In the genomic region with DNA sequence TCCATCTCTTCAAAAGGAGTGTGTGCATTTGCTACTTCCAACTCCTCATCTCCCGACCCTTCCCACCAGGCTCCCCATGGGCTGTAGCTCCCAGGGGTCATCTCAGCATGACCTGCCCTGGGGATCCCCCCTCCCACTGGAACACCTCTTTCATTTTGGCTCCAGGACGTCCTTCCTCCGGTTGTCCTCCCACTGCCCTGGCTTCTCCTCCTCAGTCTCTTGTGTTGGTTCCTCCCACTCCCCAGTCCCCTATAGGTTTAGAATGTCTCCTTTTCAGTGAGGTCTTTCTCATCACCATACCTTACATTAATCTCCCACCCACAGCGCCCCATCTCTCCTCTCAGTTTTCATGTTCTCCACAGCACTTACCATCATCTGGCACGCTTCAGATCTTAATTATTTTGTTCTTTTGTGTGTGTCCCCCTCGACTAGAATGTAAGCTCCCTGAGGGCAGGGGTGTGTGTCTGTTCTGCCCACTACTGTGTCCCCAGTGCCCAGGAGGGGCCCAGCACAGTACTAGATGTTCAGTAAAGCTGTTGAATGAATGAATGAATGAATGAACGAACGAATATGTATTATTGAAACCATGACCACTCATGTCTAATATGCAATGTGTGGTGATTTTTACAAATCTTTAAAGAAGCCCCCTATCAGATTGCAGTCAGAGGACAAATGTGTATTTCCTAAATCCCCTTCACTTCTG, we compare ENCODE assay signal across 29 cellular contexts. TPM values are rescaled to one million over a fixed set of nuclear protein-coding genes. Genes with fewer than 3 reads are reported as not detected.
DNase-seq lines count a peak whose midpoint lies in the region; ATAC-seq, FAIRE-seq and TF ChIP-seq lines count a peak whose summit lies in the region.
"Had no signal": no experiment of that assay in that cellular context is flagged by ENCODE, and none has a peak within 500 bp of the region (broad histone marks: within the 10 kb centered on the region; RNA-seq: fewer than 3 reads in every experiment).

No MANE protein-coding gene starts in this region.

- no peak for DNase-seq in activated CD8-positive, alpha-beta memory T cell treated with anti-CD3 and anti-CD28 coated beads, Interleukin-2, amount 10 ng/mL, durations not matched to agents 7 days and 5 days
- DNase-seq in activated CD8-positive, alpha-beta memory T cell treated with anti-CD3 and anti-CD28 coated beads, Interleukin-2, amount 50 U/mL, for 4 hours, result no peak
- DNase-seq in DND-41 (no peak), natural killer cell (no peak), kidney (no peak), SK-N-DZ (ENCODE audit: low spot score) (no peak), progenitor cell of endocrine pancreas (ENCODE audit: low spot score, unreplicated experiment) (no peak)
- DNase-seq in activated naive CD8-positive, alpha-beta T cell treated with anti-CD3 and anti-CD28 coated beads for 36 hours, result no peak
- DNase-seq: activated CD4-positive, CD25-positive, alpha-beta regulatory T cell; activated effector memory CD4-positive, alpha-beta T cell treated with Interleukin-2 at 50 U/mL for 16 hours; amniotic stem cell; esophagus squamous epithelium; NCI-H1436 treated with DMSO at 0.1 percent for 48 hours; NCI-H2107; NCI-H446 treated with DMSO at 0.1 percent for 48 hours; stimulated activated CD4-positive, alpha-beta T cell treated with anti-CD3 and anti-CD28 coated beads, Interleukin-12 subunit alpha, Interleukin-12 subunit beta, amount 100 ng/mL, for 4 hours; stimulated activated CD4-positive, alpha-beta T cell treated with anti-CD3 and anti-CD28 coated beads, Interleukin-4, amount 100 ng/mL, for 24 hours; stimulated activated naive CD4-positive, alpha-beta T cell treated with Interleukin-2 at 50 U/mL for 16 hours; tibial artery had no signal

- H3K27ac Mint-ChIP-seq in activated CD8-positive, alpha-beta memory T cell treated with anti-CD3 and anti-CD28 coated beads, Interleukin-2, amount 10 ng/mL, durations not matched to agents 7 days and 5 days, result peak overlapping the region; percentile 48
- peak overlapping the region; percentile 81 for H3K27ac Mint-ChIP-seq in activated naive CD8-positive, alpha-beta T cell treated with anti-CD3 and anti-CD28 coated beads for 36 hours
- peak overlapping the region; percentile 40 to 72 for H3K27ac Mint-ChIP-seq in natural killer cell
- no peak overlapping the region for H3K27ac Mint-ChIP-seq in progenitor cell of endocrine pancreas

- no peaks in the 10 kb centered on the region for H4K20me1 ChIP-seq in DND-41 (ENCODE audit: insufficient read depth, low read length)

- H3K9ac ChIP-seq in DND-41 (ENCODE audit: low read depth, low read length) (no peak overlapping the region), kidney (ENCODE audit: low read length in 2 of 2) (no peak overlapping the region)

- H3K27ac ChIP-seq in DND-41 (ENCODE audit: low read length) (peak overlapping the region; percentile 78), kidney (ENCODE audit: low read depth in 2 of 2, low read length in 2 of 2) (no peak overlapping the region)
- H3K27ac ChIP-seq: coronary artery, esophagus squamous epithelium, tibial artery had no signal

- H2AFZ ChIP-seq in DND-41 (ENCODE audit: low read depth, low read length), result no peak overlapping the region

- no peaks in the 10 kb centered on the region for H3K27me3 Mint-ChIP-seq in activated CD8-positive, alpha-beta memory T cell treated with anti-CD3 and anti-CD28 coated beads, Interleukin-2, amount 10 ng/mL, durations not matched to agents 7 days and 5 days
- no peaks in the 10 kb centered on the region for H3K27me3 Mint-ChIP-seq in activated naive CD8-positive, alpha-beta T cell treated with anti-CD3 and anti-CD28 coated beads for 36 hours
- H3K27me3 Mint-ChIP-seq in natural killer cell (ENCODE audit: low read depth in 2 of 2), result no peaks in the 10 kb centered on the region
- peaks cover 23% of the 10 kb centered on the region for H3K27me3 Mint-ChIP-seq in progenitor cell of endocrine pancreas

- H3K4me3 ChIP-seq in DND-41 (ENCODE audit: low read depth in 1 of 2, low read length in 2 of 2), result no peak overlapping the region
- H3K4me3 ChIP-seq in kidney (ENCODE audit: low read length in 2 of 2), result no peak overlapping the region
- H3K4me3 ChIP-seq: coronary artery, esophagus squamous epithelium, tibial artery had no signal

- H3K27me3 ChIP-seq in DND-41 (ENCODE audit: insufficient read depth, low read length, poor library complexity), result no peaks in the 10 kb centered on the region

- H3K4me1 ChIP-seq in DND-41 (ENCODE audit: insufficient read depth, low read length), result peaks cover 32% of the 10 kb centered on the region
- peaks cover 0 to 2% of the 10 kb centered on the region in 2 donors for H3K4me1 ChIP-seq in kidney (ENCODE audit: control insufficient read depth in 1 of 2, insufficient read depth in 1 of 2, low read depth in 1 of 2, low read length in 2 of 2)
- H3K4me1 ChIP-seq: tibial artery had no signal

- CTCF ChIA-PET in activated CD8-positive, alpha-beta memory T cell treated with anti-CD3 and anti-CD28 coated beads, Interleukin-2, amount 10 ng/mL, durations not matched to agents 7 days and 5 days (lab: Charles Lee), result interaction anchor here (1.4 to 3.8 kb wide), 3 partner anchors 15 to 66 kb away, joined by 3 to 15 read pairs (median 4); no protein-coding TSS in a partner anchor

- H3K4me1 Mint-ChIP-seq in activated CD8-positive, alpha-beta memory T cell treated with anti-CD3 and anti-CD28 coated beads, Interleukin-2, amount 10 ng/mL, durations not matched to agents 7 days and 5 days, result peaks cover 89% of the 10 kb centered on the region
- peaks cover 83% of the 10 kb centered on the region for H3K4me1 Mint-ChIP-seq in activated naive CD8-positive, alpha-beta T cell treated with anti-CD3 and anti-CD28 coated beads for 36 hours
- peaks cover 71 to 79% of the 10 kb centered on the region in 2 donors for H3K4me1 Mint-ChIP-seq in natural killer cell
- H3K4me1 Mint-ChIP-seq in progenitor cell of endocrine pancreas (ENCODE audit: low read depth), result peaks cover 4% of the 10 kb centered on the region

- FAIRE-seq in kidney (lab: Jason Lieb, UNC), result no peak
- FAIRE-seq: bronchial epithelial cell, D721Med, frontal cortex had no signal

- peaks cover 11% of the 10 kb centered on the region for H3K79me2 ChIP-seq in DND-41 (ENCODE audit: insufficient read depth, low read length)

- no peaks in the 10 kb centered on the region for H3K9me3 Mint-ChIP-seq in activated CD8-positive, alpha-beta memory T cell treated with anti-CD3 and anti-CD28 coated beads, Interleukin-2, amount 10 ng/mL, durations not matched to agents 7 days and 5 days (ENCODE audit: low read depth)
- peaks cover 3% of the 10 kb centered on the region for H3K9me3 Mint-ChIP-seq in activated naive CD8-positive, alpha-beta T cell treated with anti-CD3 and anti-CD28 coated beads for 36 hours
- H3K9me3 Mint-ChIP-seq in natural killer cell (no peaks in the 10 kb centered on the region), progenitor cell of endocrine pancreas (ENCODE audit: low read depth) (no peaks in the 10 kb centered on the region)

- no peak for ATAC-seq in activated CD8-positive, alpha-beta memory T cell treated with anti-CD3 and anti-CD28 coated beads, Interleukin-2, amount 10 ng/mL, durations not matched to agents 7 days and 5 days
- ATAC-seq in DND-41 (ENCODE audit: insufficient read depth, low read depth) (no peak), natural killer cell (no peak)
- ATAC-seq: left lobe of liver, SK-N-SH treated with all-trans-retinoic acid at 6 μM for 48 hours had no signal

- H3K36me3 Mint-ChIP-seq in activated CD8-positive, alpha-beta memory T cell treated with anti-CD3 and anti-CD28 coated beads, Interleukin-2, amount 10 ng/mL, durations not matched to agents 7 days and 5 days, result peaks cover 83% of the 10 kb centered on the region
- H3K36me3 Mint-ChIP-seq in activated naive CD8-positive, alpha-beta T cell treated with anti-CD3 and anti-CD28 coated beads for 36 hours, result peaks cover 80% of the 10 kb centered on the region
- peaks cover 12% of the 10 kb centered on the region for H3K36me3 Mint-ChIP-seq in natural killer cell
- H3K36me3 Mint-ChIP-seq in progenitor cell of endocrine pancreas (ENCODE audit: insufficient read depth), result no peaks in the 10 kb centered on the region

- intact Hi-C loops in natural killer cell (cut with micrococcal nuclease), result no loop called here
- intact Hi-C loops in kidney (cut with DNase I), result no loop called here

- no peak overlapping the region for H3K4me3 Mint-ChIP-seq in activated CD8-positive, alpha-beta memory T cell treated with anti-CD3 and anti-CD28 coated beads, Interleukin-2, amount 10 ng/mL, durations not matched to agents 7 days and 5 days
- H3K4me3 Mint-ChIP-seq in activated naive CD8-positive, alpha-beta T cell treated with anti-CD3 and anti-CD28 coated beads for 36 hours, result peak overlapping the region; percentile 52
- H3K4me3 Mint-ChIP-seq in natural killer cell (no peak overlapping the region), progenitor cell of endocrine pancreas (ENCODE audit: low read depth) (no peak overlapping the region)

- H3K36me3 ChIP-seq in DND-41 (ENCODE audit: insufficient read depth, low read length), result peaks cover 84% of the 10 kb centered on the region
- H3K36me3 ChIP-seq in kidney (ENCODE audit: control insufficient read depth in 1 of 2, insufficient read depth in 2 of 2, low read length in 2 of 2), result no peaks in the 10 kb centered on the region
- H3K36me3 ChIP-seq: esophagus squamous epithelium, tibial artery had no signal

- H3K4me2 ChIP-seq in DND-41 (ENCODE audit: insufficient read depth, low read length), result no peak overlapping the region

- no peak for TF ChIP-seq CTCF in DND-41 (IDR thresholded peaks at IDR 0.05; ENCODE audit: borderline replicate concordance, extremely low read depth, low read length, poor library complexity, severe bottlenecking)
- no peak for TF ChIP-seq CTCF in natural killer cell (IDR thresholded peaks at IDR 0.05)
- TF ChIP-seq CTCF in kidney (IDR thresholded peaks at IDR 0.05; ENCODE audit: borderline replicate concordance, extremely low read depth, insufficient read depth), result no peak
- no peak for TF ChIP-seq CTCF in progenitor cell of endocrine pancreas (IDR thresholded peaks at IDR 0.05; ENCODE audit: unreplicated experiment)

- H3K9me3 ChIP-seq in DND-41 (ENCODE audit: insufficient read depth, low read length, severe bottlenecking), result no peaks in the 10 kb centered on the region
- H3K9me3 ChIP-seq in kidney (ENCODE audit: control insufficient read depth in 1 of 2, low read length in 2 of 2), result no peaks in the 10 kb centered on the region
- H3K9me3 ChIP-seq: esophagus squamous epithelium, tibial artery had no signal

RNA-seq across cellular contexts. Expression of gene TMA7B, which starts 2.0 kb away (rescaled TPM):
- total RNA-seq in activated CD8-positive, alpha-beta memory T cell treated with anti-CD3 and anti-CD28 coated beads, Interleukin-2, amount 10 ng/mL, durations not matched to agents 7 days and 5 days, result 10 to 100 TPM in 1 of 2 experiments, 1 to 10 TPM in 1; 5.1 to 11.0 TPM
- total RNA-seq in activated naive CD8-positive, alpha-beta T cell treated with anti-CD3 and anti-CD28 coated beads for 36 hours, result 1 to 10 TPM; 1.0 to 1.3 TPM
- 1 to 10 TPM; 2.6 to 8.7 (median 6.7) TPM for total RNA-seq in natural killer cell
- 0.63 TPM for total RNA-seq in kidney
- not detected for polyA plus RNA-seq in kidney (ENCODE audit: insufficient read depth, low read depth, low replicate concordance)
- polyA plus RNA-seq in SK-N-DZ (2014; cell fraction: cytosol; rRNA removed), result not detected in 2 replicates
- polyA plus RNA-seq in SK-N-DZ (2014; cell fraction: nucleus; rRNA removed), result not detected in 2 replicates
- not detected in 2 replicates for total RNA-seq in progenitor cell of endocrine pancreas
- total RNA-seq: bronchial epithelial cell, esophagus squamous epithelium, frontal cortex, left lobe of liver, myocyte, OCI-LY7, osteocyte had no signal
- polyA plus RNA-seq: BJ had no signal

RNA-seq across cellular contexts. Expression of gene FAM83F, which starts 36.6 kb away (rescaled TPM):
- not detected for total RNA-seq in activated CD8-positive, alpha-beta memory T cell treated with anti-CD3 and anti-CD28 coated beads, Interleukin-2, amount 10 ng/mL, durations not matched to agents 7 days and 5 days
- total RNA-seq in activated naive CD8-positive, alpha-beta T cell treated with anti-CD3 and anti-CD28 coated beads for 36 hours, result 1 to 10 TPM; 3.4 to 3.6 TPM
- total RNA-seq in natural killer cell (1 to 10 TPM in 2 of 3 donors, not detected in 1; 1.0 to 7.5 TPM), kidney (13.1 TPM), progenitor cell of endocrine pancreas (19.8 and 21.3 TPM in 2 replicates)
- polyA plus RNA-seq in kidney (ENCODE audit: insufficient read depth, low read depth, low replicate concordance), result 6.8 TPM
- not detected in 2 replicates for polyA plus RNA-seq in SK-N-DZ (2014; cell fraction: cytosol; rRNA removed)
- 0.01 TPM in 1 of 2 replicates, not detected in the other for polyA plus RNA-seq in SK-N-DZ (2014; cell fraction: nucleus; rRNA removed)
- total RNA-seq: myocyte, OCI-LY7, osteocyte had no signal
- polyA plus RNA-seq: BJ had no signal

RNA-seq across cellular contexts. Expression of gene GRAP2, which starts 57.3 kb away (rescaled TPM):
- 100 to 1,000 TPM; 183 to 257 TPM for total RNA-seq in activated CD8-positive, alpha-beta memory T cell treated with anti-CD3 and anti-CD28 coated beads, Interleukin-2, amount 10 ng/mL, durations not matched to agents 7 days and 5 days
- total RNA-seq in activated naive CD8-positive, alpha-beta T cell treated with anti-CD3 and anti-CD28 coated beads for 36 hours, result 10 to 100 TPM; 65.2 to 65.5 TPM
- total RNA-seq in natural killer cell (10 to 100 TPM; 65.1 to 97.3 (median 92.2) TPM), kidney (9.7 TPM), progenitor cell of endocrine pancreas (0.58 and 0.60 TPM in 2 replicates)
- 0.73 TPM for polyA plus RNA-seq in kidney (ENCODE audit: insufficient read depth, low read depth, low replicate concordance)
- polyA plus RNA-seq in SK-N-DZ (2014; cell fraction: cytosol; rRNA removed), result not detected in 2 replicates
- polyA plus RNA-seq in SK-N-DZ (2014; cell fraction: nucleus; rRNA removed), result not detected in 2 replicates
- total RNA-seq: bronchial epithelial cell, myocyte, OCI-LY7, osteocyte had no signal
- polyA plus RNA-seq: BJ had no signal
